Comparison of ENCODE assay signal across 26 cellular contexts in the genomic region with DNA sequence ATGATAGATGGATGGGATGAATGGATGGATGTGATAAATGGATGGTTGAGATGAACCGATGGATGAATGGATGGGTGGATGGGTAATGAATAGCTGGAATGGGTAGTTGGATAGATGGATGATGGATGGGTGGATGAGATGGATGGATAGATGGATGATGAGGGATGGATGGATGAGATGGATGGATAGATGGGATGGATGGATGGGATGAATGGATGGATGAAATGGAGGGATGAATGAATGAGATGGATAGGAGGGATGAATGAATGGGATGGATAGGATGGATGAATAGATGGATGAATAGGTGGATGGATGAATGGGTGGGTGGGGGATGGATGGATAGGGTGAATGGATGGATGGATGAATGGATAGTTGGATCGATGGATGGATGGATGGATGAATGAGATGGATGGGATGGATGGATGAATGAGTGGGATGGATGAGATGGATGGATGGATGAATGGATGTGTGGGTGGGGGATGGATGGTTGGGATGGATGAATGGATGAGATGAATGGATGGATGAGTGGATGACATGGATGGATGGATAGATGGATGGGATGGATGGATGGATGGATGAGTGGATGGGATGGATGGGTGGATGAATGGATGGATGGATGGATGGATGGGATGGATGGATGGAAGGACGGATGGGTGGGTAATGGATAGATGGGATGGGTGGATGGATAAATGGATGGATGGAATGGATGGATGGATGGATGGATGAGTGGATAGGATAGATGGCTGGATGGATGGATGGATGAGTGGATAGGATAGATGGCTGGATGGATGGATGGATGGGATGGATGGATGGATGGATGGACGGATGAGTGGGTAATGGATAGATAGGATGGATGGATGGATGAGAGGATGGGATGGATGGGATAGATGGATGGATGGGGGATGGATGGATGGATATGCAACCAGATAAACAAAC. TPM values are rescaled to one million over a fixed set of nuclear protein-coding genes. Genes with fewer than 3 reads are reported as not detected.
DNase-seq lines count a peak whose midpoint lies in the region; ATAC-seq, FAIRE-seq and TF ChIP-seq lines count a peak whose summit lies in the region.
"Had no signal": no experiment of that assay in that cellular context is flagged by ENCODE, and none has a peak within 500 bp of the region (broad histone marks: within the 10 kb centered on the region; RNA-seq: fewer than 3 reads in every experiment).

No MANE protein-coding gene starts in this region.

- no peaks in the 10 kb centered on the region for H3K79me2 ChIP-seq in HepG2 (ENCODE audit: insufficient read depth, low read length)
- H3K79me2 ChIP-seq in KMS-11 (ENCODE audit: insufficient read depth, low read depth), result no peaks in the 10 kb centered on the region
- H3K79me2 ChIP-seq in OCI-LY7 (ENCODE audit: insufficient read depth, low read depth, low read length), result peaks cover 10% of the 10 kb centered on the region; the same call in 1 of the 2 replicates

- TF ChIP-seq EP300 in HepG2 (IDR thresholded peaks at IDR 0.05; ENCODE audit: low read depth in 2 of 2, low read length in 2 of 2) (no peak), HepG2 (CRISPR knock-in tag; IDR thresholded peaks at IDR 0.05; ENCODE audit: borderline replicate concordance) (no peak)

- in situ Hi-C loops in HepG2 (cut with HindIII; ENCODE audit: extremely low pct_ligation_motif_present, low pct_unique_long_range_greater_than_20kb), result no loop called here

- TF ChIP-seq POLR2A in HepG2 (IDR thresholded peaks at IDR 0.05; ENCODE audit: insufficient read depth in 1 of 2, low read depth in 2 of 2, low read length in 2 of 2) (no peak), right lobe of liver (IDR thresholded peaks at IDR 0.05) (no peak)

- H3K9me2 ChIP-seq in OCI-LY7 (ENCODE audit: insufficient read depth, low read length), result no peaks in the 10 kb centered on the region

- DNase-seq in HepG2 (ENCODE audit: low spot score) (no peak), right lobe of liver (no peak), OCI-LY7 (ENCODE audit: low spot score) (no peak), COR-L47 (lab: John Stamatoyannopoulos, UW) (no peak), SHP77 treated with DMSO at 0.1 percent for 48 hours (lab: John Stamatoyannopoulos, UW) (no peak), hippocampal formation (lab: John Stamatoyannopoulos, UW) (no peak)
- DNase-seq: BE2C, DMS53, EL, GDM1, KG1, NCI-H1092, NCI-H1417 treated with DMSO at 0.1 percent for 48 hours, NCI-H1694 treated with DMSO at 0.1 percent for 48 hours, NCI-H2081 treated with DMSO at 0.1 percent for 48 hours, NCI-H2171, NCI-H226, NCI-H510A, NCI-H69, PC-9, Right ventricle myocardium superior had no signal

- no peak for TF ChIP-seq RAD21 in HepG2 (CRISPR knock-in tag; IDR thresholded peaks at IDR 0.05)

- TF ChIP-seq CTCF in HepG2 (CRISPR knock-in tag; IDR thresholded peaks at IDR 0.05) (no peak), right lobe of liver (IDR thresholded peaks at IDR 0.05) (no peak), KMS-11 (conservative IDR thresholded peaks at IDR 0.05; ENCODE audit: low read depth, low read length) (no peak), OCI-LY7 (conservative IDR thresholded peaks at IDR 0.05; ENCODE audit: low read length) (no peak)

- CTCF ChIA-PET in HepG2 (lab: Yijun Ruan, JAX; ENCODE audit: low intra/inter-chr PET ratio, low total read pairs) (no interaction called here), OCI-LY7 (lab: Charles Lee; ENCODE audit: unreplicated experiment) (no interaction called here)

- ATAC-seq in HepG2 (no peak), right lobe of liver (no peak), GM19452 (IDR thresholded peaks at IDR 0.05; ENCODE audit: unreplicated experiment) (no peak)

- POLR2A ChIA-PET in HepG2 (lab: Yijun Ruan, JAX), result no interaction called here
- POLR2A ChIA-PET in OCI-LY7 (lab: Charles Lee), result interaction anchor here (1.2 kb wide), 1 partner anchor 53 kb away, joined by 4 read pairs; no protein-coding TSS in a partner anchor

- WGBS in HepG2 (ENCODE audit: low lambda C conversion rate), result 25% methylated on average over 4 of the region's 4 CpGs
- 84% methylated on average over 4 of the region's 4 CpGs for WGBS in right lobe of liver (ENCODE audit: insufficient coverage, low coverage, low lambda C conversion rate, missing lambda C conversion rate)

- intact Hi-C loops in HepG2 (cut with micrococcal nuclease; ENCODE audit: unreplicated experiment), result loop anchor here (2.0 kb wide), 1 partner anchor 43 kb away; no protein-coding TSS in a partner anchor
- intact Hi-C loops in right lobe of liver (cut with DNase I), result loop anchor here (10.0 kb wide), 3 partner anchors 65 to 225 kb away; no protein-coding TSS in a partner anchor
- intact Hi-C loops in OCI-LY7 (cut with micrococcal nuclease; ENCODE audit: unreplicated experiment), result loop anchor here (1.0 to 2.0 kb wide), 2 partner anchors 14 to 131 kb away; no protein-coding TSS in a partner anchor

- H3K4me1 ChIP-seq in HepG2 (ENCODE audit: insufficient read depth, low read length) (peaks cover 39% of the 10 kb centered on the region), right lobe of liver (peaks cover 0 to 19% (median 6%) of the 10 kb centered on the region in 4 donors), KMS-11 (ENCODE audit: low read depth, poor library complexity, severe bottlenecking) (peaks cover 38% of the 10 kb centered on the region), OCI-LY7 (ENCODE audit: insufficient read depth, low read length, poor library complexity, severe bottlenecking) (peaks cover 58% of the 10 kb centered on the region)
- H3K4me1 ChIP-seq: BE2C, HAP-1 had no signal

- no peak overlapping the region for H3K4me3 ChIP-seq in HepG2 (replicated peaks in 1 of 3; ENCODE audit: insufficient read depth in 1 of 3, low read depth in 2 of 3, low read length in 3 of 3)
- no peak overlapping the region for H3K4me3 ChIP-seq in right lobe of liver
- H3K4me3 ChIP-seq in KMS-11 (IDR thresholded peaks at IDR 0.05; ENCODE audit: insufficient read depth, low read depth, low read length), result no peak overlapping the region
- H3K4me3 ChIP-seq in OCI-LY7 (ENCODE audit: low read depth, low read length, poor library complexity, severe bottlenecking), result peak overlapping the region; percentile 62
- H3K4me3 ChIP-seq: HAP-1, PC-9 had no signal

- H3K27ac ChIP-seq in HepG2 (ENCODE audit: extremely low read length, insufficient read depth, low read length) (no peak overlapping the region), right lobe of liver (no peak overlapping the region), KMS-11 (no peak overlapping the region), OCI-LY7 (ENCODE audit: low read depth, low read length, poor library complexity, severe bottlenecking) (peak overlapping the region; percentile 95)
- H3K27ac ChIP-seq: 22Rv1, PC-9 had no signal

- BruUV-seq in HepG2 (replicated peaks; lab: Mats Ljungman, UMichigan) (no TSS peak), OCI-LY7 (replicated peaks; lab: Mats Ljungman, UMichigan) (no TSS peak)

- H3K27me3 ChIP-seq in HepG2 (ENCODE audit: control insufficient read depth in 1 of 2, insufficient read depth in 2 of 2, low read length in 2 of 2) (peaks cover 0 to 6% of the 10 kb centered on the region in 2 experiments; a peak in 1 of 5 replicates), right lobe of liver (no peaks in the 10 kb centered on the region), KMS-11 (ENCODE audit: insufficient read depth, low read depth) (peaks cover 24% of the 10 kb centered on the region; the same call in 1 of the 2 replicates)
- H3K27me3 ChIP-seq: BE2C had no signal

- no peak overlapping the region for H2AFZ ChIP-seq in HepG2 (ENCODE audit: low read length)
- H2AFZ ChIP-seq in KMS-11 (ENCODE audit: low read depth), result no peak overlapping the region
- H2AFZ ChIP-seq in OCI-LY7 (ENCODE audit: low read length), result no peak overlapping the region; the same call in 1 of the 2 replicates
- H2AFZ ChIP-seq: PC-9 had no signal

- H3K9me3 ChIP-seq in HepG2 (ENCODE audit: low read length), result no peaks in the 10 kb centered on the region
- H3K9me3 ChIP-seq in right lobe of liver, result no peaks in the 10 kb centered on the region
- no peaks in the 10 kb centered on the region for H3K9me3 ChIP-seq in OCI-LY7 (ENCODE audit: low read length)
- H3K9me3 ChIP-seq: BE2C, HAP-1 had no signal

- FAIRE-seq in HepG2 (lab: Jason Lieb, UNC), result no peak

- H3K4me2 ChIP-seq in HepG2 (ENCODE audit: low read depth, low read length) (no peak overlapping the region), KMS-11 (peak overlapping the region; percentile 71), OCI-LY7 (ENCODE audit: low read length) (peak overlapping the region; percentile 82)
- H3K4me2 ChIP-seq: PC-9 had no signal

- H3K9ac ChIP-seq in HepG2 (ENCODE audit: insufficient read depth, low read depth, low read length) (no peak overlapping the region), KMS-11 (no peak overlapping the region)

- H3K36me3 ChIP-seq in HepG2 (replicated peaks in 1 of 2; ENCODE audit: control insufficient read depth in 1 of 2, insufficient read depth in 2 of 2, low read length in 2 of 2) (no peaks in the 10 kb centered on the region), right lobe of liver (no peaks in the 10 kb centered on the region), KMS-11 (ENCODE audit: insufficient read depth) (no peaks in the 10 kb centered on the region), OCI-LY7 (ENCODE audit: insufficient read depth, low read length) (no peaks in the 10 kb centered on the region; the same call in 1 of the 2 replicates)
- H3K36me3 ChIP-seq: BE2C, HAP-1 had no signal

- H4K20me1 ChIP-seq in HepG2 (ENCODE audit: insufficient read depth, low read length), result no peaks in the 10 kb centered on the region
- no peaks in the 10 kb centered on the region for H4K20me1 ChIP-seq in KMS-11 (ENCODE audit: insufficient read depth)
- H4K20me1 ChIP-seq in OCI-LY7 (ENCODE audit: insufficient read depth, low read length), result no peaks in the 10 kb centered on the region

RNA-seq across cellular contexts. Expression of a gene that starts 51.4 kb away (rescaled TPM):
- total RNA-seq in HepG2 (2016; rRNA removed; fragmentation: Illumina TruSeq; extraction: Trizol) (not detected in 2 replicates), right lobe of liver (10 to 100 TPM in 5 of 6 experiments, 1 to 10 TPM in 1; 9.0 to 30.5 (median 13.7) TPM), OCI-LY7 (2022) (not detected in 2 replicates)
- total RNA-seq in HepG2 (2016; cell fraction: cytosol; rRNA removed; fragmentation: Illumina TruSeq; extraction: Trizol; ENCODE audit: low read depth), result not detected in 2 replicates
- total RNA-seq in HepG2 (2016; cell fraction: insoluble cytoplasmic fraction; rRNA removed; fragmentation: Illumina TruSeq; extraction: Trizol), result not detected in 2 replicates
- not detected in 2 replicates for total RNA-seq in HepG2 (2016; cell fraction: membrane; rRNA removed; fragmentation: Illumina TruSeq; extraction: Trizol)
- not detected in 2 replicates for total RNA-seq in HepG2 (2016; cell fraction: nucleus; rRNA removed; fragmentation: Illumina TruSeq; extraction: Trizol)
- not detected in 2 replicates for polyA plus RNA-seq in HepG2 (2011; rRNA removed)
- polyA plus RNA-seq in HepG2 (2011; cell fraction: cytosol; rRNA removed), result not detected in 2 replicates
- not detected in 2 replicates for polyA plus RNA-seq in HepG2 (2011; cell fraction: nucleus; rRNA removed)
- not detected in 2 replicates for polyA plus RNA-seq in HepG2 (2012)
- not detected in 2 replicates for polyA plus RNA-seq in HepG2 (2016; cell fraction: cytosol; fragmentation: Illumina TruSeq; extraction: Trizol; ENCODE audit: low read depth)
- polyA plus RNA-seq in HepG2 (2016; cell fraction: insoluble cytoplasmic fraction; fragmentation: Illumina TruSeq; extraction: Trizol; ENCODE audit: low read depth), result not detected in 2 replicates
- not detected in 2 replicates for polyA plus RNA-seq in HepG2 (2016; cell fraction: membrane; fragmentation: Illumina TruSeq; extraction: Trizol; ENCODE audit: low read depth)
- polyA plus RNA-seq in HepG2 (2016; cell fraction: nucleus; fragmentation: Illumina TruSeq; extraction: Trizol; ENCODE audit: insufficient read depth, low read depth), result not detected in 2 replicates
- polyA minus RNA-seq in HepG2 (2011; rRNA and poly(A)+ RNA removed; ENCODE audit: low replicate concordance), result not detected in 2 replicates
- not detected in 2 replicates for polyA minus RNA-seq in HepG2 (2011; cell fraction: cytosol; rRNA and poly(A)+ RNA removed)
- polyA minus RNA-seq in HepG2 (2011; cell fraction: nucleus; rRNA and poly(A)+ RNA removed), result not detected in 2 replicates
- total RNA-seq in OCI-LY7 (2014; rRNA removed; shearing (Covaris generic)), result not detected in 2 replicates
- total RNA-seq: CD4-positive, CD25-positive, alpha-beta regulatory T cell had no signal
- polyA plus RNA-seq: CD4-positive, CD25-positive, alpha-beta regulatory T cell had no signal

Comparison
In these comparisons a context has a peak if more than half of its experiments do, and no peak if none do; other contexts are left out.
1. RNA of a gene that starts 51.4 kb away (total RNA-seq): 9.0 to 30.5 TPM in right lobe of liver; not detected in HepG2 and not detected in OCI-LY7; every median in the first group is over 4 times any median in the second.